Comparison of ENCODE assay signal across 18 cellular contexts in the genomic region with DNA sequence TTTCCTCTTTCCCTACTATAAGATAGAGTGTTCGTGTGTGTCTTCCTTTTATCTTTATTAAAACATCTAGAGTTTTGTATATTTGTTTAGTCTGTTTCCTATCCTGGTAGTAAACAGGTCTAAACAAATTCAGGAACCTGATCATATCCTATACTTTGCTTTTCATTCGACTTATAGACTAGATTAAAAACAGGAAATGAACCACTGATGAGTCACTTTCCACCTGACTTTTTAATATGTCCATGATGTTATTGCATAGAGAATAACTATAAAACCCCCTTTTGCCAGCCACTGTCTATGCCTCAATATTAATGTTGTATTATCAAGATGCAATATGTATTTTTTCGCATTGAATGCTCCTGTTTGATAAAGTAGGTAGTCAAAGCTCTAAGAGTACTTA.
"Had no signal": no experiment of that assay in that cellular context is flagged by ENCODE, and none has a peak within 500 bp of the region (broad histone marks: within the 10 kb centered on the region; RNA-seq: fewer than 3 reads in every experiment).

No MANE protein-coding gene starts in this region.

- H3K4me3 ChIP-seq: adrenal gland, gastroesophageal sphincter, heart left ventricle, mucosa of descending colon, suprapubic skin, transverse colon, uterus had no signal

- H3K4me1 ChIP-seq: adrenal gland, gastroesophageal sphincter, heart left ventricle, suprapubic skin, transverse colon, uterus had no signal

- H3K27me3 ChIP-seq: adrenal gland, gastroesophageal sphincter, heart left ventricle, suprapubic skin, transverse colon, uterus had no signal

- FAIRE-seq: colon had no signal

- H3K27ac ChIP-seq: adrenal gland, gastroesophageal sphincter, heart left ventricle, suprapubic skin, transverse colon, uterus had no signal

- ATAC-seq: activated naive CD4-positive, alpha-beta T cell treated with anti-CD3 and anti-CD28 coated beads, Interleukin-2, amount 50 U/mL, for 72 hours; gastroesophageal sphincter; heart left ventricle; mucosa of descending colon; stimulated activated naive CD8-positive, alpha-beta T cell treated with anti-CD3 and anti-CD28 coated beads, Interleukin-15, amount 100 ng/mL, for 72 hours had no signal

- H3K36me3 ChIP-seq: adrenal gland, gastroesophageal sphincter, heart left ventricle, suprapubic skin, transverse colon, uterus had no signal

- DNase-seq: activated B cell treated with CpG ODN at 0.5 μM for 24 hours; activated CD4-positive, alpha-beta memory T cell treated with anti-CD3 and anti-CD28 coated beads for 36 hours; activated CD4-positive, alpha-beta T cell treated with anti-CD3 and anti-CD28 coated beads for 4 hours; activated gamma-delta T cell treated with Interleukin-2 at 50 U/mL for 16 hours; activated T-cell treated with anti-CD3 and anti-CD28 coated beads for 4 hours; adrenal gland; caudate nucleus; heart left ventricle; mesenchymal stem cell; mucosa of descending colon; naive B cell; stimulated activated naive CD8-positive, alpha-beta T cell treated with anti-CD3 and anti-CD28 coated beads, Interleukin-15, amount 100 ng/mL, for 72 hours; transverse colon; uterus had no signal

- H3K9me3 ChIP-seq: gastroesophageal sphincter, heart left ventricle, suprapubic skin, transverse colon, uterus had no signal
